In the genomic region with DNA sequence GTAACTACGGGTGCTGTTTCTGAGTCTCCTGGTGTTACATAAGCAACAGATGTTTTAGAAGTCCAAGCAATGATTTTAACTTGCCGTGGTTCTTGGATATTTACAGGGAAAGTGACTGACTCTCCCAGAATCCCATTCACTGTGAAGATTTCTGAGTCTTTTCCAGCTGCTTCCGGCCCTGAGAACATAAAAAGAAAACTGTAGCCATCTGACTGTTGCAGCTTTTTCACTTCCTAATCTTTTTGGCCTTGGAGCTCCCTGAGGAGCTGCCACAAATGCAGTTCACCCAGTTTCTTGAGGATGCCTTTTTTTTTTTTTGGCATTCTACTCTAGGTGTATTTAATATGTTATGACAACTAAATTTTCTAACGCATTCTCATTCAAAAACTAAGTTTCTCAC, we compare ENCODE assay signal across 1 cellular context.
TF ChIP-seq lines count a peak whose summit lies in the region.

No MANE protein-coding gene starts in this region.

TF ChIP-seq in GM23338, 12 proteins besides CTCF, POLR2A, EP300 and RAD21 (continued from another document):
- TF ChIP-seq, protein P1, sequence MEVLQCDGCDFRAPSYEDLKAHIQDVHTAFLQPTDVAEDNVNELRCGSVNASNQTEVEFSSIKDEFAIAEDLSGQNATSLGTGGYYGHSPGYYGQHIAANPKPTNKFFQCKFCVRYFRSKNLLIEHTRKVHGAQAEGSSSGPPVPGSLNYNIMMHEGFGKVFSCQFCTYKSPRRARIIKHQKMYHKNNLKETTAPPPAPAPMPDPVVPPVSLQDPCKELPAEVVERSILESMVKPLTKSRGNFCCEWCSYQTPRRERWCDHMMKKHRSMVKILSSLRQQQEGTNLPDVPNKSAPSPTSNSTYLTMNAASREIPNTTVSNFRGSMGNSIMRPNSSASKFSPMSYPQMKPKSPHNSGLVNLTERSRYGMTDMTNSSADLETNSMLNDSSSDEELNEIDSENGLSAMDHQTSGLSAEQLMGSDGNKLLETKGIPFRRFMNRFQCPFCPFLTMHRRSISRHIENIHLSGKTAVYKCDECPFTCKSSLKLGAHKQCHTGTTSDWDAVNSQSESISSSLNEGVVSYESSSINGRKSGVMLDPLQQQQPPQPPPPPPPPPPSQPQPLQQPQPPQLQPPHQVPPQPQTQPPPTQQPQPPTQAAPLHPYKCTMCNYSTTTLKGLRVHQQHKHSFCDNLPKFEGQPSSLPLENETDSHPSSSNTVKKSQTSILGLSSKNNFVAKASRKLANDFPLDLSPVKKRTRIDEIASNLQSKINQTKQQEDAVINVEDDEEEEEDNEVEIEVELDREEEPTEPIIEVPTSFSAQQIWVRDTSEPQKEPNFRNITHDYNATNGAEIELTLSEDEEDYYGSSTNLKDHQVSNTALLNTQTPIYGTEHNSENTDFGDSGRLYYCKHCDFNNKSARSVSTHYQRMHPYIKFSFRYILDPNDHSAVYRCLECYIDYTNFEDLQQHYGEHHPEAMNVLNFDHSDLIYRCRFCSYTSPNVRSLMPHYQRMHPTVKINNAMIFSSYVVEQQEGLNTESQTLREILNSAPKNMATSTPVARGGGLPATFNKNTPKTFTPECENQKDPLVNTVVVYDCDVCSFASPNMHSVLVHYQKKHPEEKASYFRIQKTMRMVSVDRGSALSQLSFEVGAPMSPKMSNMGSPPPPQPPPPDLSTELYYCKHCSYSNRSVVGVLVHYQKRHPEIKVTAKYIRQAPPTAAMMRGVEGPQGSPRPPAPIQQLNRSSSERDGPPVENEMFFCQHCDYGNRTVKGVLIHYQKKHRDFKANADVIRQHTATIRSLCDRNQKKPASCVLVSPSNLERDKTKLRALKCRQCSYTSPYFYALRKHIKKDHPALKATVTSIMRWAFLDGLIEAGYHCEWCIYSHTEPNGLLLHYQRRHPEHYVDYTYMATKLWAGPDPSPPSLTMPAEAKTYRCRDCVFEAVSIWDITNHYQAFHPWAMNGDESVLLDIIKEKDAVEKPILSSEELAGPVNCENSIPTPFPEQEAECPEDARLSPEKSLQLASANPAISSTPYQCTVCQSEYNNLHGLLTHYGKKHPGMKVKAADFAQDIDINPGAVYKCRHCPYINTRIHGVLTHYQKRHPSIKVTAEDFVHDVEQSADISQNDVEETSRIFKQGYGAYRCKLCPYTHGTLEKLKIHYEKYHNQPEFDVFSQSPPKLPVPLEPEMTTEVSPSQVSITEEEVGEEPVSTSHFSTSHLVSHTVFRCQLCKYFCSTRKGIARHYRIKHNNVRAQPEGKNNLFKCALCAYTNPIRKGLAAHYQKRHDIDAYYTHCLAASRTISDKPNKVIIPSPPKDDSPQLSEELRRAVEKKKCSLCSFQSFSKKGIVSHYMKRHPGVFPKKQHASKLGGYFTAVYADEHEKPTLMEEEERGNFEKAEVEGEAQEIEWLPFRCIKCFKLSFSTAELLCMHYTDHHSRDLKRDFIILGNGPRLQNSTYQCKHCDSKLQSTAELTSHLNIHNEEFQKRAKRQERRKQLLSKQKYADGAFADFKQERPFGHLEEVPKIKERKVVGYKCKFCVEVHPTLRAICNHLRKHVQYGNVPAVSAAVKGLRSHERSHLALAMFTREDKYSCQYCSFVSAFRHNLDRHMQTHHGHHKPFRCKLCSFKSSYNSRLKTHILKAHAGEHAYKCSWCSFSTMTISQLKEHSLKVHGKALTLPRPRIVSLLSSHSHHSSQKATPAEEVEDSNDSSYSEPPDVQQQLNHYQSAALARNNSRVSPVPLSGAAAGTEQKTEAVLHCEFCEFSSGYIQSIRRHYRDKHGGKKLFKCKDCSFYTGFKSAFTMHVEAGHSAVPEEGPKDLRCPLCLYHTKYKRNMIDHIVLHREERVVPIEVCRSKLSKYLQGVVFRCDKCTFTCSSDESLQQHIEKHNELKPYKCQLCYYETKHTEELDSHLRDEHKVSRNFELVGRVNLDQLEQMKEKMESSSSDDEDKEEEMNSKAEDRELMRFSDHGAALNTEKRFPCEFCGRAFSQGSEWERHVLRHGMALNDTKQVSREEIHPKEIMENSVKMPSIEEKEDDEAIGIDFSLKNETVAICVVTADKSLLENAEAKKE (CRISPR knock-in tag; IDR thresholded peaks at IDR 0.05), result no peak
- TF ChIP-seq NANOG (IDR thresholded peaks at IDR 0.05; ENCODE audit: borderline replicate concordance) (no peak), POLR2AphosphoS5 (IDR thresholded peaks at IDR 0.05; ENCODE audit: low read depth) (no peak), EZH2phosphoT487 (IDR thresholded peaks at IDR 0.05; ENCODE audit: unreplicated experiment) (no peak), STAT1 (IDR thresholded peaks at IDR 0.05; ENCODE audit: unreplicated experiment) (no peak), EZH2 (IDR thresholded peaks at IDR 0.05; ENCODE audit: low read depth, unreplicated experiment) (no peak), JUNB (IDR thresholded peaks at IDR 0.05; ENCODE audit: unreplicated experiment) (no peak), ZNF331 (CRISPR knock-in tag; IDR thresholded peaks at IDR 0.05; ENCODE audit: low read depth) (no peak), CREB1 (CRISPR knock-in tag; IDR thresholded peaks at IDR 0.05; ENCODE audit: low read depth) (no peak), ZNF114 (CRISPR knock-in tag; IDR thresholded peaks at IDR 0.05) (no peak)
- TF ChIP-seq, protein P2, sequence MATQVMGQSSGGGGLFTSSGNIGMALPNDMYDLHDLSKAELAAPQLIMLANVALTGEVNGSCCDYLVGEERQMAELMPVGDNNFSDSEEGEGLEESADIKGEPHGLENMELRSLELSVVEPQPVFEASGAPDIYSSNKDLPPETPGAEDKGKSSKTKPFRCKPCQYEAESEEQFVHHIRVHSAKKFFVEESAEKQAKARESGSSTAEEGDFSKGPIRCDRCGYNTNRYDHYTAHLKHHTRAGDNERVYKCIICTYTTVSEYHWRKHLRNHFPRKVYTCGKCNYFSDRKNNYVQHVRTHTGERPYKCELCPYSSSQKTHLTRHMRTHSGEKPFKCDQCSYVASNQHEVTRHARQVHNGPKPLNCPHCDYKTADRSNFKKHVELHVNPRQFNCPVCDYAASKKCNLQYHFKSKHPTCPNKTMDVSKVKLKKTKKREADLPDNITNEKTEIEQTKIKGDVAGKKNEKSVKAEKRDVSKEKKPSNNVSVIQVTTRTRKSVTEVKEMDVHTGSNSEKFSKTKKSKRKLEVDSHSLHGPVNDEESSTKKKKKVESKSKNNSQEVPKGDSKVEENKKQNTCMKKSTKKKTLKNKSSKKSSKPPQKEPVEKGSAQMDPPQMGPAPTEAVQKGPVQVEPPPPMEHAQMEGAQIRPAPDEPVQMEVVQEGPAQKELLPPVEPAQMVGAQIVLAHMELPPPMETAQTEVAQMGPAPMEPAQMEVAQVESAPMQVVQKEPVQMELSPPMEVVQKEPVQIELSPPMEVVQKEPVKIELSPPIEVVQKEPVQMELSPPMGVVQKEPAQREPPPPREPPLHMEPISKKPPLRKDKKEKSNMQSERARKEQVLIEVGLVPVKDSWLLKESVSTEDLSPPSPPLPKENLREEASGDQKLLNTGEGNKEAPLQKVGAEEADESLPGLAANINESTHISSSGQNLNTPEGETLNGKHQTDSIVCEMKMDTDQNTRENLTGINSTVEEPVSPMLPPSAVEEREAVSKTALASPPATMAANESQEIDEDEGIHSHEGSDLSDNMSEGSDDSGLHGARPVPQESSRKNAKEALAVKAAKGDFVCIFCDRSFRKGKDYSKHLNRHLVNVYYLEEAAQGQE (IDR thresholded peaks at IDR 0.05; ENCODE audit: unreplicated experiment), result no peak
